Comparison of ENCODE assay signal across 9 cellular contexts in genomic region chr17:55751720-55752250, GRCh38. TPM values are rescaled to one million over a fixed set of nuclear protein-coding genes. Genes with fewer than 3 reads are reported as not detected.
DNase-seq lines count a peak whose midpoint lies in the region; ATAC-seq and TF ChIP-seq lines count a peak whose summit lies in the region.
"Had no signal": no experiment of that assay in that cellular context is flagged by ENCODE, and none has a peak within 500 bp of the region (broad histone marks: within the 10 kb centered on the region; RNA-seq: fewer than 3 reads in every experiment).

No MANE protein-coding gene starts in this region.

- DNase-seq in A673 (ENCODE audit: low spot score): no peak
- DNase-seq in chondrocyte (ENCODE audit: low spot score): no peak
- DNase-seq in GM13976 (ENCODE audit: low spot score): no peak
- DNase-seq: NCI-H187 had no signal

- H3K36me3 ChIP-seq in A673 (ENCODE audit: insufficient read depth, low read length, poor library complexity, severe bottlenecking) (no peaks in the 10 kb centered on the region), HUES6 (ENCODE audit: control insufficient read depth, insufficient read depth, low read length) (no peaks in the 10 kb centered on the region), muscle layer of colon (ENCODE audit: insufficient read depth, low read length) (peaks cover 12% of the 10 kb centered on the region)

- H3K4me3 Mint-ChIP-seq in chondrocyte (ENCODE audit: unreplicated experiment): peak overlapping the region; percentile 85

- H3K9me3 ChIP-seq in A673 (ENCODE audit: low read depth, low read length, poor library complexity, severe bottlenecking) (no peaks in the 10 kb centered on the region), HUES6 (ENCODE audit: control insufficient read depth, insufficient read depth, low read depth, low read length) (no peaks in the 10 kb centered on the region), muscle layer of colon (ENCODE audit: low read length) (no peaks in the 10 kb centered on the region)

- peaks cover 1% of the 10 kb centered on the region for H3K36me3 Mint-ChIP-seq in chondrocyte (ENCODE audit: low read depth)

- in situ Hi-C loops in GM13976 (cut with MboI; ENCODE audit: low sequenced_read_pairs, unreplicated experiment): no loop called here

- CTCF ChIA-PET in A673 (lab: Charles Lee): interaction anchor here (1.2 kb wide), 1 partner anchor 16 kb away, joined by 3 read pairs; no protein-coding TSS in a partner anchor

- no peak for ATAC-seq in GM19324 (IDR thresholded peaks at IDR 0.05; ENCODE audit: low FRiP score, unreplicated experiment)
- no peak for ATAC-seq in GM18907 (IDR thresholded peaks at IDR 0.05; ENCODE audit: unreplicated experiment)
- no peak for ATAC-seq in HG02798 (IDR thresholded peaks at IDR 0.05; ENCODE audit: poor library complexity, unreplicated experiment)

- no peaks in the 10 kb centered on the region for H3K9me3 Mint-ChIP-seq in chondrocyte (ENCODE audit: low read depth)

- no peak for TF ChIP-seq CTCF in A673 (conservative IDR thresholded peaks at IDR 0.05; ENCODE audit: low read depth, low read length)
- no peak for TF ChIP-seq CTCF in chondrocyte (IDR thresholded peaks at IDR 0.05)
- TF ChIP-seq CTCF in GM13976 (IDR thresholded peaks at IDR 0.05; ENCODE audit: borderline replicate concordance, control extremely low read depth, extremely low read depth, insufficient read depth, missing control alignments): no peak

- peaks cover 20% of the 10 kb centered on the region for H3K4me1 Mint-ChIP-seq in chondrocyte (ENCODE audit: low read depth)

- no peaks in the 10 kb centered on the region for H3K27me3 Mint-ChIP-seq in chondrocyte (ENCODE audit: low read depth)

- POLR2A ChIA-PET in A673 (lab: Charles Lee; ENCODE audit: low non-redundant PET): no interaction called here

- intact Hi-C loops in A673 (cut with micrococcal nuclease; ENCODE audit: unreplicated experiment): no loop called here

- peak overlapping the region; percentile 83 for H3K4me3 ChIP-seq in A673 (ENCODE audit: low read depth, low read length, poor library complexity, severe bottlenecking)
- H3K4me3 ChIP-seq in HUES6 (ENCODE audit: low read depth, low read length): peak overlapping the region; percentile 73
- peak overlapping the region; percentile 84 to 85 for H3K4me3 ChIP-seq in muscle layer of colon (ENCODE audit: low read depth in 1 of 2, low read length in 2 of 2)

- H3K9ac ChIP-seq in HUES6 (ENCODE audit: low read length) (no peak overlapping the region), muscle layer of colon (ENCODE audit: low read length) (peak overlapping the region; percentile 39)

- H3K4me1 ChIP-seq in A673 (ENCODE audit: insufficient read depth, low read length, poor library complexity, severe bottlenecking) (no peaks in the 10 kb centered on the region), HUES6 (ENCODE audit: control insufficient read depth, insufficient read depth, low read length) (peaks cover 8% of the 10 kb centered on the region), muscle layer of colon (ENCODE audit: insufficient read depth, low read length) (peaks cover 21% of the 10 kb centered on the region)

- H3K27ac Mint-ChIP-seq in chondrocyte (ENCODE audit: unreplicated experiment): peak overlapping the region; percentile 66

- H3K27ac ChIP-seq in A673 (ENCODE audit: low read depth, low read length, poor library complexity, severe bottlenecking): no peak overlapping the region
- H3K27ac ChIP-seq in HUES6 (ENCODE audit: low read depth, low read length): no peak overlapping the region
- H3K27ac ChIP-seq in muscle layer of colon (ENCODE audit: low read depth, low read length): peak overlapping the region; percentile 79

- H3K27me3 ChIP-seq in A673 (replicated peaks; ENCODE audit: insufficient read depth, low read depth, low read length, poor library complexity): no peaks in the 10 kb centered on the region
- H3K27me3 ChIP-seq in HUES6 (ENCODE audit: control insufficient read depth, insufficient read depth, low read length): no peaks in the 10 kb centered on the region; the same call in 1 of the 2 replicates
- H3K27me3 ChIP-seq in muscle layer of colon (ENCODE audit: control insufficient read depth in 1 of 2, insufficient read depth in 2 of 2, low read length in 2 of 2): no peaks in the 10 kb centered on the region

- BruUV-seq in A673 (replicated peaks; lab: Mats Ljungman, UMichigan): TSS peak; percentile 49

RNA-seq across cellular contexts. Expression of gene PCTP, which starts 0.9 kb away (rescaled TPM):
- 6.4 and 9.8 TPM in 2 replicates for total RNA-seq in A673 (2021)
- total RNA-seq in chondrocyte: 6.6 to 8.8 TPM (median 8.2 TPM) in 3 replicates

RNA-seq across cellular contexts. Expression of gene TMEM100, which starts 29.1 kb away (rescaled TPM):
- total RNA-seq in A673 (2021) (7.9 and 9.3 TPM in 2 replicates), chondrocyte (4.7 to 7.5 TPM (median 5.3 TPM) in 3 replicates)
